In the genomic region with DNA sequence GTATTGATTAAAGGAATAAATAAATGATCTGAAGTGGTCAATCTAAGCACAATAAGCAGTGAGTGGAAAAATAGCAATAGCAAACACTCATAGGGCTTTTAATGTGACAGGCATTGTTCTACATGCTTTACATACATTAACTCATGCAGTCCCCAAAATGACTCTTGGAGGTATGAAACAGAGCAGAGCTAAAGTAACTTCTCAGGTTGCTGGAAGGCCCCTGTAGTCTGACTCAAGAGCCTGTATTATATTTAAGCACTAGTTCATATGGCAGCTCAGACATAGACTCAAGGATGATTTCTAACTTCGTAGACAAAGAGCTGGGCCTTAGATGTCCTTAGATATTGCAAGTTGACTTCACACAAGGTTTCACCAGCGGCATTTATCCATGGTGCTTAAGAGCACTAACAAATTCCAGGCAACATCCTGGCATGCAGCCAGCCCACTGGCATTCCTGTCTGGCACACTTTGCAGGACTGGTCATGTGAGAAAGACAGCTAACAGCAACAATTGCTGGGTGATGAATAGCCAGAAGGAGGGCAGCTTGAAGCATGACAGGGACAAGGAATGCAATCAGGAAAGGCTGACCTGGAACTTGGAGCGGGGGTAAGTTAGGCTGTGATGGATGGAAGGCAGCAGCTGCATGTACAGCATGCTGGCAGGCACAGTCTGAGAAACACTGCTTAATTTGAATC, we compare ENCODE assay signal across 8 cellular contexts. TPM values are rescaled to one million over a fixed set of nuclear protein-coding genes. Genes with fewer than 3 reads are reported as not detected.
DNase-seq lines count a peak whose midpoint lies in the region; ATAC-seq and FAIRE-seq lines count a peak whose summit lies in the region.

No MANE protein-coding gene starts in this region.

- no peaks in the 10 kb centered on the region for H3K36me3 ChIP-seq in H7 (replicated peaks; ENCODE audit: control insufficient read depth, insufficient read depth, low read length)

- H3K9me3 Mint-ChIP-seq in activated CD4-positive, alpha-beta T cell treated with anti-CD3 and anti-CD28 coated beads, Interleukin-2, amount 10 ng/mL, durations not matched to agents 24 days and 14 days = no peaks in the 10 kb centered on the region

- no peaks in the 10 kb centered on the region for H3K36me3 Mint-ChIP-seq in activated CD4-positive, alpha-beta T cell treated with anti-CD3 and anti-CD28 coated beads, Interleukin-2, amount 10 ng/mL, durations not matched to agents 24 days and 14 days (ENCODE audit: low read depth)

- H3K27me3 ChIP-seq in H7 (ENCODE audit: control insufficient read depth, insufficient read depth, low read length) = no peaks in the 10 kb centered on the region

- H3K27me3 Mint-ChIP-seq in activated CD4-positive, alpha-beta T cell treated with anti-CD3 and anti-CD28 coated beads, Interleukin-2, amount 10 ng/mL, durations not matched to agents 24 days and 14 days = peaks cover 2% of the 10 kb centered on the region

- no peak overlapping the region for H3K4me3 ChIP-seq in H7 (ENCODE audit: insufficient read depth, low read depth, low read length)

- peak; percentile 59 for DNase-seq in HCEC 1CT
- DNase-seq in RCC 7860 (ENCODE audit: low spot score) = peak; percentile 90
- peak; percentile 85 for DNase-seq in foreskin melanocyte
- peak; percentile 40 for DNase-seq in retina
- no peak for DNase-seq in H7
- DNase-seq in NCI-H1436 treated with DMSO at 0.1 percent for 48 hours (lab: John Stamatoyannopoulos, UW) = no peak
- DNase-seq in activated CD4-positive, alpha-beta T cell treated with anti-CD3 and anti-CD28 coated beads, Interleukin-2, amount 10 ng/mL, durations not matched to agents 24 days and 14 days = no peak

- no peak for ATAC-seq in HG03342 (IDR thresholded peaks at IDR 0.05; ENCODE audit: unreplicated experiment)

- peak; percentile 88 for FAIRE-seq in RCC 7860 (lab: Jason Lieb, UNC)

- H3K4me1 Mint-ChIP-seq in activated CD4-positive, alpha-beta T cell treated with anti-CD3 and anti-CD28 coated beads, Interleukin-2, amount 10 ng/mL, durations not matched to agents 24 days and 14 days = no peaks in the 10 kb centered on the region

- H3K27ac Mint-ChIP-seq in activated CD4-positive, alpha-beta T cell treated with anti-CD3 and anti-CD28 coated beads, Interleukin-2, amount 10 ng/mL, durations not matched to agents 24 days and 14 days = no peak overlapping the region

- H3K4me3 Mint-ChIP-seq in activated CD4-positive, alpha-beta T cell treated with anti-CD3 and anti-CD28 coated beads, Interleukin-2, amount 10 ng/mL, durations not matched to agents 24 days and 14 days = no peak overlapping the region

- intact Hi-C loops in activated CD4-positive, alpha-beta T cell treated with anti-CD3 and anti-CD28 coated beads, Interleukin-2, amount 10 ng/mL, durations not matched to agents 24 days and 14 days (cut with micrococcal nuclease) = no loop called here

RNA-seq across cellular contexts. Expression of gene KTN1, which starts 22.9 kb away (rescaled TPM):
- 55.8 and 109 TPM in 2 replicates for total RNA-seq in H7 (2014; rRNA removed; shearing (Covaris generic))
- 130 and 135 TPM in 2 replicates for total RNA-seq in activated CD4-positive, alpha-beta T cell treated with anti-CD3 and anti-CD28 coated beads, Interleukin-2, amount 10 ng/mL, durations not matched to agents 24 days and 14 days

Comparison
In these comparisons a context has a peak if more than half of its experiments do, and no peak if none do; other contexts are left out.
1. DNase-seq: peak in HCEC 1CT (single experiment), RCC 7860 (single experiment), foreskin melanocyte (single experiment) and retina (single experiment); none in H7 (single experiment), NCI-H1436 treated with DMSO at 0.1 percent for 48 hours (single experiment) and activated CD4-positive, alpha-beta T cell treated with anti-CD3 and anti-CD28 coated beads, Interleukin-2, amount 10 ng/mL, durations not matched to agents 24 days and 14 days (single experiment).